ENCODE assay signal across 28 cellular contexts in genomic region chr11:108628326-108628725, GRCh38.
"Had no signal": no experiment of that assay in that cellular context is flagged by ENCODE, and none has a peak within 500 bp of the region (broad histone marks: within the 10 kb centered on the region; RNA-seq: fewer than 3 reads in every experiment).

No MANE protein-coding gene starts in this region.

- ATAC-seq: naive thymus-derived CD8-positive, alpha-beta T cell; psoas muscle; right cardiac atrium; stimulated activated naive B cell treated with anti-CD40 and anti-IgM and Interleukin-4, amounts not matched to agents 10 μg/mL and 1 μg/mL and 100 μg/mL, for 72 hours had no signal

- H3K27me3 Mint-ChIP-seq: progenitor cell of endocrine pancreas had no signal

- H3K9me3 Mint-ChIP-seq: natural killer cell treated with Interleukin-12 subunit alpha and Interleukin-12 subunit beta and Interleukin-15 and Interleukin-18, amount 100 ng/mL, for 72 hours; stimulated activated effector memory CD8-positive, alpha-beta T cell treated with anti-CD3 and anti-CD28 coated beads, Interleukin-12 subunit alpha, Interleukin-12 subunit beta, amount 100 ng/mL, for 72 hours; stimulated activated naive B cell treated with anti-CD40 and anti-IgM and Interleukin-4, amounts not matched to agents 10 μg/mL and 1 μg/mL and 100 μg/mL, for 72 hours; stimulated activated naive CD8-positive, alpha-beta T cell treated with anti-CD3 and anti-CD28 coated beads, Interleukin-15, Interleukin-2, amounts not matched to agents 100 ng/mL and 50 ng/mL, for 24 hours had no signal

- DNase-seq: naive B cell; naive thymus-derived CD8-positive, alpha-beta T cell; nephron progenitor cell; occipital lobe; ovary; posterior cingulate gyrus; psoas muscle; right cardiac atrium; right lobe of liver; sigmoid colon; small intestine; stimulated activated CD4-positive, alpha-beta T cell treated with anti-CD3 and anti-CD28 coated beads, Interleukin-15, amount 100 ng/mL, for 24 hours; stimulated activated CD4-positive, alpha-beta T cell treated with anti-CD3 and anti-CD28 coated beads, Interleukin-2, amount 100 ng/mL, for 24 hours; stimulated activated CD4-positive, alpha-beta T cell treated with anti-CD3 and anti-CD28 coated beads, Interleukin-2, amount 100 ng/mL, for 48 hours; stimulated activated CD4-positive, alpha-beta T cell treated with anti-CD3 and anti-CD28 coated beads, Interleukin-4, amount 100 ng/mL, for 24 hours; stimulated activated naive B cell treated with anti-CD40 and anti-IgM and Interleukin-4, amounts not matched to agents 10 μg/mL and 1 μg/mL and 100 μg/mL, for 72 hours; stimulated activated naive CD4-positive, alpha-beta T cell treated with Interleukin-2 at 50 U/mL for 16 hours; stomach; thyroid gland; trophoblast cell had no signal

- H3K4me1 ChIP-seq: psoas muscle, right lobe of liver, sigmoid colon, stomach, thyroid gland, tibial nerve had no signal

- H3K27ac ChIP-seq: ovary, parathyroid adenoma, psoas muscle, right lobe of liver, sigmoid colon, stomach, thoracic aorta, thyroid gland, tibial nerve had no signal

- H3K27me3 ChIP-seq: ovary, right lobe of liver, sigmoid colon, stomach, thyroid gland, tibial nerve had no signal

- H3K36me3 Mint-ChIP-seq: naive B cell; naive thymus-derived CD8-positive, alpha-beta T cell; natural killer cell treated with Interleukin-12 subunit alpha and Interleukin-12 subunit beta and Interleukin-15 and Interleukin-18, amount 100 ng/mL, for 72 hours; stimulated activated effector memory CD8-positive, alpha-beta T cell treated with anti-CD3 and anti-CD28 coated beads, Interleukin-12 subunit alpha, Interleukin-12 subunit beta, amount 100 ng/mL, for 72 hours; stimulated activated naive B cell treated with anti-CD40 and anti-IgM and Interleukin-4, amounts not matched to agents 10 μg/mL and 1 μg/mL and 100 μg/mL, for 72 hours had no signal

- H3K4me1 Mint-ChIP-seq: naive B cell; nephron progenitor cell; stimulated activated naive B cell treated with anti-CD40 and anti-IgM and Interleukin-4, amounts not matched to agents 10 μg/mL and 1 μg/mL and 100 μg/mL, for 72 hours had no signal

- H3K4me3 ChIP-seq: ovary, psoas muscle, right lobe of liver, sigmoid colon, stomach, thoracic aorta, thyroid gland, tibial nerve had no signal

- H3K4me3 Mint-ChIP-seq: naive B cell; naive thymus-derived CD8-positive, alpha-beta T cell; natural killer cell treated with Interleukin-12 subunit alpha and Interleukin-12 subunit beta and Interleukin-15 and Interleukin-18, amount 100 ng/mL, for 72 hours; nephron progenitor cell; neural crest cell; stimulated activated effector memory CD8-positive, alpha-beta T cell treated with anti-CD3 and anti-CD28 coated beads, Interleukin-12 subunit alpha, Interleukin-12 subunit beta, amount 100 ng/mL, for 72 hours; stimulated activated naive B cell treated with anti-CD40 and anti-IgM and Interleukin-4, amounts not matched to agents 10 μg/mL and 1 μg/mL and 100 μg/mL, for 72 hours; stimulated activated naive CD8-positive, alpha-beta T cell treated with anti-CD3 and anti-CD28 coated beads, Interleukin-15, Interleukin-2, amounts not matched to agents 100 ng/mL and 50 ng/mL, for 24 hours had no signal

- H3K27ac Mint-ChIP-seq: naive B cell; naive thymus-derived CD8-positive, alpha-beta T cell; natural killer cell treated with Interleukin-12 subunit alpha and Interleukin-12 subunit beta and Interleukin-15 and Interleukin-18, amount 100 ng/mL, for 72 hours; nephron progenitor cell; progenitor cell of endocrine pancreas; stimulated activated effector memory CD8-positive, alpha-beta T cell treated with anti-CD3 and anti-CD28 coated beads, Interleukin-12 subunit alpha, Interleukin-12 subunit beta, amount 100 ng/mL, for 72 hours; stimulated activated naive B cell treated with anti-CD40 and anti-IgM and Interleukin-4, amounts not matched to agents 10 μg/mL and 1 μg/mL and 100 μg/mL, for 72 hours; stimulated activated naive CD8-positive, alpha-beta T cell treated with anti-CD3 and anti-CD28 coated beads, Interleukin-15, Interleukin-2, amounts not matched to agents 100 ng/mL and 50 ng/mL, for 24 hours had no signal

- H3K9me3 ChIP-seq: psoas muscle, right lobe of liver, thoracic aorta, thyroid gland had no signal

- H3K36me3 ChIP-seq: ovary, right lobe of liver, sigmoid colon, stomach, thoracic aorta, thyroid gland, tibial nerve had no signal

- H3K9ac ChIP-seq: parathyroid adenoma had no signal

- H2AFZ ChIP-seq: parathyroid adenoma had no signal
